1 cellular context compared by ENCODE assay signal in genomic region chr10:102775973-102776669, GRCh38.
TF ChIP-seq lines count a peak whose summit lies in the region.

No MANE protein-coding gene starts in this region.

TF ChIP-seq in K562, 482 proteins besides CTCF, POLR2A, EP300 and RAD21 (continued from another document):
- TF ChIP-seq, protein P1, sequence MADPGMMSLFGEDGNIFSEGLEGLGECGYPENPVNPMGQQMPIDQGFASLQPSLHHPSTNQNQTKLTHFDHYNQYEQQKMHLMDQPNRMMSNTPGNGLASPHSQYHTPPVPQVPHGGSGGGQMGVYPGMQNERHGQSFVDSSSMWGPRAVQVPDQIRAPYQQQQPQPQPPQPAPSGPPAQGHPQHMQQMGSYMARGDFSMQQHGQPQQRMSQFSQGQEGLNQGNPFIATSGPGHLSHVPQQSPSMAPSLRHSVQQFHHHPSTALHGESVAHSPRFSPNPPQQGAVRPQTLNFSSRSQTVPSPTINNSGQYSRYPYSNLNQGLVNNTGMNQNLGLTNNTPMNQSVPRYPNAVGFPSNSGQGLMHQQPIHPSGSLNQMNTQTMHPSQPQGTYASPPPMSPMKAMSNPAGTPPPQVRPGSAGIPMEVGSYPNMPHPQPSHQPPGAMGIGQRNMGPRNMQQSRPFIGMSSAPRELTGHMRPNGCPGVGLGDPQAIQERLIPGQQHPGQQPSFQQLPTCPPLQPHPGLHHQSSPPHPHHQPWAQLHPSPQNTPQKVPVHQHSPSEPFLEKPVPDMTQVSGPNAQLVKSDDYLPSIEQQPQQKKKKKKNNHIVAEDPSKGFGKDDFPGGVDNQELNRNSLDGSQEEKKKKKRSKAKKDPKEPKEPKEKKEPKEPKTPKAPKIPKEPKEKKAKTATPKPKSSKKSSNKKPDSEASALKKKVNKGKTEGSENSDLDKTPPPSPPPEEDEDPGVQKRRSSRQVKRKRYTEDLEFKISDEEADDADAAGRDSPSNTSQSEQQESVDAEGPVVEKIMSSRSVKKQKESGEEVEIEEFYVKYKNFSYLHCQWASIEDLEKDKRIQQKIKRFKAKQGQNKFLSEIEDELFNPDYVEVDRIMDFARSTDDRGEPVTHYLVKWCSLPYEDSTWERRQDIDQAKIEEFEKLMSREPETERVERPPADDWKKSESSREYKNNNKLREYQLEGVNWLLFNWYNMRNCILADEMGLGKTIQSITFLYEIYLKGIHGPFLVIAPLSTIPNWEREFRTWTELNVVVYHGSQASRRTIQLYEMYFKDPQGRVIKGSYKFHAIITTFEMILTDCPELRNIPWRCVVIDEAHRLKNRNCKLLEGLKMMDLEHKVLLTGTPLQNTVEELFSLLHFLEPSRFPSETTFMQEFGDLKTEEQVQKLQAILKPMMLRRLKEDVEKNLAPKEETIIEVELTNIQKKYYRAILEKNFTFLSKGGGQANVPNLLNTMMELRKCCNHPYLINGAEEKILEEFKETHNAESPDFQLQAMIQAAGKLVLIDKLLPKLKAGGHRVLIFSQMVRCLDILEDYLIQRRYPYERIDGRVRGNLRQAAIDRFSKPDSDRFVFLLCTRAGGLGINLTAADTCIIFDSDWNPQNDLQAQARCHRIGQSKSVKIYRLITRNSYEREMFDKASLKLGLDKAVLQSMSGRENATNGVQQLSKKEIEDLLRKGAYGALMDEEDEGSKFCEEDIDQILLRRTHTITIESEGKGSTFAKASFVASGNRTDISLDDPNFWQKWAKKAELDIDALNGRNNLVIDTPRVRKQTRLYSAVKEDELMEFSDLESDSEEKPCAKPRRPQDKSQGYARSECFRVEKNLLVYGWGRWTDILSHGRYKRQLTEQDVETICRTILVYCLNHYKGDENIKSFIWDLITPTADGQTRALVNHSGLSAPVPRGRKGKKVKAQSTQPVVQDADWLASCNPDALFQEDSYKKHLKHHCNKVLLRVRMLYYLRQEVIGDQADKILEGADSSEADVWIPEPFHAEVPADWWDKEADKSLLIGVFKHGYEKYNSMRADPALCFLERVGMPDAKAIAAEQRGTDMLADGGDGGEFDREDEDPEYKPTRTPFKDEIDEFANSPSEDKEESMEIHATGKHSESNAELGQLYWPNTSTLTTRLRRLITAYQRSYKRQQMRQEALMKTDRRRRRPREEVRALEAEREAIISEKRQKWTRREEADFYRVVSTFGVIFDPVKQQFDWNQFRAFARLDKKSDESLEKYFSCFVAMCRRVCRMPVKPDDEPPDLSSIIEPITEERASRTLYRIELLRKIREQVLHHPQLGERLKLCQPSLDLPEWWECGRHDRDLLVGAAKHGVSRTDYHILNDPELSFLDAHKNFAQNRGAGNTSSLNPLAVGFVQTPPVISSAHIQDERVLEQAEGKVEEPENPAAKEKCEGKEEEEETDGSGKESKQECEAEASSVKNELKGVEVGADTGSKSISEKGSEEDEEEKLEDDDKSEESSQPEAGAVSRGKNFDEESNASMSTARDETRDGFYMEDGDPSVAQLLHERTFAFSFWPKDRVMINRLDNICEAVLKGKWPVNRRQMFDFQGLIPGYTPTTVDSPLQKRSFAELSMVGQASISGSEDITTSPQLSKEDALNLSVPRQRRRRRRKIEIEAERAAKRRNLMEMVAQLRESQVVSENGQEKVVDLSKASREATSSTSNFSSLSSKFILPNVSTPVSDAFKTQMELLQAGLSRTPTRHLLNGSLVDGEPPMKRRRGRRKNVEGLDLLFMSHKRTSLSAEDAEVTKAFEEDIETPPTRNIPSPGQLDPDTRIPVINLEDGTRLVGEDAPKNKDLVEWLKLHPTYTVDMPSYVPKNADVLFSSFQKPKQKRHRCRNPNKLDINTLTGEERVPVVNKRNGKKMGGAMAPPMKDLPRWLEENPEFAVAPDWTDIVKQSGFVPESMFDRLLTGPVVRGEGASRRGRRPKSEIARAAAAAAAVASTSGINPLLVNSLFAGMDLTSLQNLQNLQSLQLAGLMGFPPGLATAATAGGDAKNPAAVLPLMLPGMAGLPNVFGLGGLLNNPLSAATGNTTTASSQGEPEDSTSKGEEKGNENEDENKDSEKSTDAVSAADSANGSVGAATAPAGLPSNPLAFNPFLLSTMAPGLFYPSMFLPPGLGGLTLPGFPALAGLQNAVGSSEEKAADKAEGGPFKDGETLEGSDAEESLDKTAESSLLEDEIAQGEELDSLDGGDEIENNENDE (IDR thresholded peaks at IDR 0.05; ENCODE audit: low read depth, low read length), result no peak
- TF ChIP-seq CREM (IDR thresholded peaks at IDR 0.05; ENCODE audit: low read depth) (peak; percentile 70), NRF1 (conservative IDR thresholded peaks at IDR 0.05 in 1 of 2, IDR thresholded peaks at IDR 0.05 in 1 of 2) (peak in 1 of 2 experiments; percentile 44; a peak in 1 of 4 replicates), MAZ (CRISPR knock-in tag; conservative IDR thresholded peaks at IDR 0.05 in 1 of 2, IDR thresholded peaks at IDR 0.05 in 1 of 2) (0 out of 4 replicates have a peak, but pooled peaks of 1 of the 2 experiments have one; percentile 16), RBFOX2 (IDR thresholded peaks at IDR 0.05; ENCODE audit: low read depth, low read length) (no peak), FOXJ2 (tag; IDR thresholded peaks at IDR 0.05) (no peak), PKNOX1 (IDR thresholded peaks at IDR 0.05) (peak; percentile 36; the same call in 1 of the 2 replicates), ZNF764 (CRISPR knock-in tag; IDR thresholded peaks at IDR 0.05; ENCODE audit: low read depth) (no peak)
- TF ChIP-seq, protein P2, sequence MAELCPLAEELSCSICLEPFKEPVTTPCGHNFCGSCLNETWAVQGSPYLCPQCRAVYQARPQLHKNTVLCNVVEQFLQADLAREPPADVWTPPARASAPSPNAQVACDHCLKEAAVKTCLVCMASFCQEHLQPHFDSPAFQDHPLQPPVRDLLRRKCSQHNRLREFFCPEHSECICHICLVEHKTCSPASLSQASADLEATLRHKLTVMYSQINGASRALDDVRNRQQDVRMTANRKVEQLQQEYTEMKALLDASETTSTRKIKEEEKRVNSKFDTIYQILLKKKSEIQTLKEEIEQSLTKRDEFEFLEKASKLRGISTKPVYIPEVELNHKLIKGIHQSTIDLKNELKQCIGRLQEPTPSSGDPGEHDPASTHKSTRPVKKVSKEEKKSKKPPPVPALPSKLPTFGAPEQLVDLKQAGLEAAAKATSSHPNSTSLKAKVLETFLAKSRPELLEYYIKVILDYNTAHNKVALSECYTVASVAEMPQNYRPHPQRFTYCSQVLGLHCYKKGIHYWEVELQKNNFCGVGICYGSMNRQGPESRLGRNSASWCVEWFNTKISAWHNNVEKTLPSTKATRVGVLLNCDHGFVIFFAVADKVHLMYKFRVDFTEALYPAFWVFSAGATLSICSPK (IDR thresholded peaks at IDR 0.05; ENCODE audit: borderline replicate concordance), result no peak
